ENCODE assay signal across 26 cellular contexts in genomic region chr10:125795111-125795510, GRCh38. TPM values are rescaled to one million over a fixed set of nuclear protein-coding genes. Genes with fewer than 3 reads are reported as not detected.
DNase-seq lines count a peak whose midpoint lies in the region; ATAC-seq and TF ChIP-seq lines count a peak whose summit lies in the region.
"Had no signal": no experiment of that assay in that cellular context is flagged by ENCODE, and none has a peak within 500 bp of the region (broad histone marks: within the 10 kb centered on the region; RNA-seq: fewer than 3 reads in every experiment).

No MANE protein-coding gene starts in this region.

- H4K20me1 ChIP-seq in BLaER1 treated with 17β-estradiol and CSF1 and Interleukin-3, amounts not matched to agents 10 nM and 100 nM: peaks cover 0 to 27% (median 0%) of the 10 kb centered on the region in 11 experiments; a peak in 4 of 22 replicates

- CTCF ChIA-PET in CD8-positive, alpha-beta T cell (lab: Charles Lee): no interaction called here

- ATAC-seq in heart left ventricle: peak; percentile 79 to 95 (median 86)
- no peak for ATAC-seq in CD8-positive, alpha-beta T cell
- ATAC-seq: A549; activated CD8-positive, alpha-beta T cell treated with anti-CD3 and anti-CD28 coated beads for 36 hours; WTC11 had no signal

- no peak overlapping the region for H3K4me3 ChIP-seq in BLaER1 treated with 17β-estradiol and CSF1 and Interleukin-3, amounts not matched to agents 10 nM and 100 nM
- H3K4me3 ChIP-seq in heart left ventricle (no peak overlapping the region), foreskin fibroblast (ENCODE audit: low read depth in 1 of 2, low read length in 2 of 2) (no peak overlapping the region)
- no peak overlapping the region for H3K4me3 ChIP-seq in CD8-positive, alpha-beta T cell (ENCODE audit: low read depth, low read length)
- H3K4me3 ChIP-seq: A549, lung, SJSA1, vagina had no signal

- peaks cover 76% of the 10 kb centered on the region for H3K36me3 Mint-ChIP-seq in CD8-positive, alpha-beta T cell

- TF ChIP-seq POLR2A in heart left ventricle (IDR thresholded peaks at IDR 0.05): no peak

- POLR2A ChIA-PET in CD8-positive, alpha-beta T cell (lab: Charles Lee): interaction anchor here (0.8 kb wide), 1 partner anchor 74 kb away, joined by 3 read pairs; no protein-coding TSS in a partner anchor

- H3K9ac ChIP-seq in BLaER1 treated with 17β-estradiol and CSF1 and Interleukin-3, amounts not matched to agents 10 nM and 100 nM: no peak overlapping the region; a peak in 1 of 22 replicates
- H3K9ac ChIP-seq: parathyroid adenoma had no signal

- TF ChIP-seq CTCF in heart left ventricle (IDR thresholded peaks at IDR 0.05) (no peak), foreskin fibroblast (IDR thresholded peaks at IDR 0.05; ENCODE audit: low read depth, low read length) (no peak)
- no peak for TF ChIP-seq CTCF in CD8-positive, alpha-beta T cell (IDR thresholded peaks at IDR 0.05)

- H3K36me3 ChIP-seq in BLaER1 treated with 17β-estradiol and CSF1 and Interleukin-3, amounts not matched to agents 10 nM and 100 nM: peaks cover 43 to 88% (median 76%) of the 10 kb centered on the region in 11 experiments
- peaks cover 0 to 92% (median 77%) of the 10 kb centered on the region in 9 donors for H3K36me3 ChIP-seq in heart left ventricle
- H3K36me3 ChIP-seq in CD8-positive, alpha-beta T cell (ENCODE audit: insufficient read depth, low read length): peaks cover 12% of the 10 kb centered on the region

- H3K4me1 ChIP-seq in BLaER1 treated with 17β-estradiol and CSF1 and Interleukin-3, amounts not matched to agents 10 nM and 100 nM: peaks cover 0 to 41% (median 28%) of the 10 kb centered on the region in 10 experiments; a peak in 14 of 20 replicates
- peaks cover 0 to 10% (median 1%) of the 10 kb centered on the region in 12 donors for H3K4me1 ChIP-seq in heart left ventricle
- no peaks in the 10 kb centered on the region for H3K4me1 ChIP-seq in CD8-positive, alpha-beta T cell (ENCODE audit: insufficient read depth, low read length)
- H3K4me1 ChIP-seq: A549, SJSA1, vagina had no signal

- H3K4me3 Mint-ChIP-seq in CD8-positive, alpha-beta T cell: no peak overlapping the region
- H3K4me3 Mint-ChIP-seq: activated CD8-positive, alpha-beta T cell treated with anti-CD3 and anti-CD28 coated beads for 36 hours; activated naive CD4-positive, alpha-beta T cell treated with anti-CD3 and anti-CD28 coated beads, Interleukin-2, amount 10 ng/mL, durations not matched to agents 7 days and 5 days; WTC11 had no signal

- H3K27ac Mint-ChIP-seq in CD8-positive, alpha-beta T cell: no peak overlapping the region
- H3K27ac Mint-ChIP-seq: activated CD8-positive, alpha-beta T cell treated with anti-CD3 and anti-CD28 coated beads for 36 hours; activated naive CD4-positive, alpha-beta T cell treated with anti-CD3 and anti-CD28 coated beads, Interleukin-2, amount 10 ng/mL, durations not matched to agents 7 days and 5 days; WTC11 had no signal

- H3K9me3 Mint-ChIP-seq in CD8-positive, alpha-beta T cell: no peaks in the 10 kb centered on the region
- H3K9me3 Mint-ChIP-seq: activated CD8-positive, alpha-beta T cell treated with anti-CD3 and anti-CD28 coated beads for 36 hours; activated naive CD4-positive, alpha-beta T cell treated with anti-CD3 and anti-CD28 coated beads, Interleukin-2, amount 10 ng/mL, durations not matched to agents 7 days and 5 days; WTC11 had no signal

- peaks cover 3% of the 10 kb centered on the region for H3K4me1 Mint-ChIP-seq in CD8-positive, alpha-beta T cell (ENCODE audit: low read depth)
- H3K4me1 Mint-ChIP-seq: WTC11 had no signal

- H3K27me3 ChIP-seq in BLaER1 treated with 17β-estradiol and CSF1 and Interleukin-3, amounts not matched to agents 10 nM and 100 nM: no peaks in the 10 kb centered on the region
- H3K27me3 ChIP-seq in heart left ventricle: no peaks in the 10 kb centered on the region
- no peaks in the 10 kb centered on the region for H3K27me3 ChIP-seq in CD8-positive, alpha-beta T cell (ENCODE audit: insufficient read depth, low read length)
- H3K27me3 ChIP-seq: SJSA1, vagina had no signal

- peaks cover 0 to under 1% (median 0%) of the 10 kb centered on the region in 11 experiments; a peak in 1 of 22 replicates for H3K9me3 ChIP-seq in BLaER1 treated with 17β-estradiol and CSF1 and Interleukin-3, amounts not matched to agents 10 nM and 100 nM (replicated peaks in 1 of 11)
- no peaks in the 10 kb centered on the region for H3K9me3 ChIP-seq in heart left ventricle
- no peaks in the 10 kb centered on the region for H3K9me3 ChIP-seq in CD8-positive, alpha-beta T cell (ENCODE audit: low read length)
- H3K9me3 ChIP-seq: A549, SJSA1, vagina had no signal

- H3K27ac ChIP-seq in BLaER1 treated with 17β-estradiol and CSF1 and Interleukin-3, amounts not matched to agents 10 nM and 100 nM: peak overlapping the region in 2 of 11 experiments; percentile 47 to 51; a peak in 3 of 22 replicates
- H3K27ac ChIP-seq in caudate nucleus (ENCODE audit: low read depth, low read length): peak overlapping the region; percentile 54
- H3K27ac ChIP-seq in heart left ventricle: peak overlapping the region in 6 of 12 donors; percentile 11 to 55 (median 38)
- no peak overlapping the region for H3K27ac ChIP-seq in CD8-positive, alpha-beta T cell (ENCODE audit: low read depth, low read length)
- H3K27ac ChIP-seq: A549, C4-2B, parathyroid adenoma, SJSA1, vagina had no signal

- WGBS in heart left ventricle, 4 donors: 37 to 61% (median 48%) methylated on average over 2 of the region's 2 CpGs

- H3K27me3 Mint-ChIP-seq in CD8-positive, alpha-beta T cell (ENCODE audit: low read depth): no peaks in the 10 kb centered on the region
- H3K27me3 Mint-ChIP-seq: activated CD8-positive, alpha-beta T cell treated with anti-CD3 and anti-CD28 coated beads for 36 hours; activated naive CD4-positive, alpha-beta T cell treated with anti-CD3 and anti-CD28 coated beads, Interleukin-2, amount 10 ng/mL, durations not matched to agents 7 days and 5 days had no signal

- H3K4me2 ChIP-seq in BLaER1 treated with 17β-estradiol and CSF1 and Interleukin-3, amounts not matched to agents 10 nM and 100 nM: peak overlapping the region in 7 of 11 experiments; percentile 41 to 67 (median 49); a peak in 13 of 22 replicates
- H3K4me2 ChIP-seq: A549 had no signal

- intact Hi-C loops in heart left ventricle (cut with DNase I): no loop called here
- intact Hi-C loops in CD8-positive, alpha-beta T cell (cut with DNase I, micrococcal nuclease): no loop called here

- DNase-seq in caudate nucleus (lab: John Stamatoyannopoulos, UW) (peak in 58 of 61 donors; percentile 14 to 90 (median 69)), heart left ventricle (peak in 3 of 5 donors; percentile 53 to 77 (median 54)), occipital lobe (lab: John Stamatoyannopoulos, UW) (peak; percentile 76), HuH-7.5 (ENCODE audit: low spot score) (no peak), foreskin fibroblast (no peak)
- DNase-seq in CD8-positive, alpha-beta T cell: no peak
- DNase-seq in stimulated activated CD8-positive, alpha-beta memory T cell treated with anti-CD3 and anti-CD28 coated beads, Interleukin-4, amount 100 ng/mL, for 48 hours: no peak
- DNase-seq: activated CD8-positive, alpha-beta T cell treated with anti-CD3 and anti-CD28 coated beads for 36 hours; activated naive CD4-positive, alpha-beta T cell treated with anti-CD3 and anti-CD28 coated beads, Interleukin-2, amount 10 ng/mL, durations not matched to agents 7 days and 5 days; activated T-cell treated with anti-CD3 and anti-CD28 coated beads, Interleukin-2, amount 50 U/mL, for 1 hour; DMS153; erythroblast; GF-D8; glutamatergic neuron; H7; NCI-H1436; small intestine; stimulated activated CD4-positive, alpha-beta T cell treated with anti-CD3 and anti-CD28 coated beads, Interleukin-4, amount 100 ng/mL, for 24 hours had no signal

RNA-seq across cellular contexts. Expression of gene MMP21, which starts 19.5 kb away (rescaled TPM):
- total RNA-seq in heart left ventricle (under 1 TPM in 2 of 9 donors, not detected in 7; 0.09 to 0.25 TPM), occipital lobe (not detected)
- polyA plus RNA-seq in heart left ventricle: under 1 TPM in 1 of 2 donors, not detected in 1; 0.11 TPM
- total RNA-seq in CD8-positive, alpha-beta T cell: under 1 TPM; 0.27 to 0.28 TPM
- total RNA-seq: activated CD8-positive, alpha-beta T cell treated with anti-CD3 and anti-CD28 coated beads for 36 hours; H7; SJSA1; vagina; WTC11 had no signal

RNA-seq across cellular contexts. Expression of gene UROS, which starts 27.9 kb away (rescaled TPM):
- total RNA-seq in heart left ventricle (10 to 100 TPM; 50.5 to 81.4 (median 68.5) TPM), occipital lobe (44.8 TPM)
- polyA plus RNA-seq in heart left ventricle: 10 to 100 TPM; 38.3 to 75.3 TPM
- total RNA-seq in CD8-positive, alpha-beta T cell: 10 to 100 TPM; 17.7 to 20.7 TPM

RNA-seq across cellular contexts. Expression of gene BCCIP, which starts 28.2 kb away (rescaled TPM):
- total RNA-seq in heart left ventricle (10 to 100 TPM; 31.3 to 62.2 (median 44.4) TPM), occipital lobe (33.8 TPM)
- 10 to 100 TPM; 72.6 to 81.0 TPM for polyA plus RNA-seq in heart left ventricle
- total RNA-seq in CD8-positive, alpha-beta T cell: 10 to 100 TPM; 41.3 to 42.0 TPM

Comparison
In these comparisons a context has a peak if more than half of its experiments do, and no peak if none do; other contexts are left out.
1. DNase-seq: peak in caudate nucleus (58 of 61), heart left ventricle (3 of 5) and occipital lobe (single experiment); none in CD8-positive, alpha-beta T cell (0 of 7), stimulated activated CD8-positive, alpha-beta memory T cell treated with anti-CD3 and anti-CD28 coated beads, Interleukin-4, amount 100 ng/mL, for 48 hours (single experiment), HuH-7.5 (single experiment) and foreskin fibroblast (0 of 2).